Comparison of ENCODE assay signal across 9 cellular contexts in genomic region chr19:35267818-35268545, GRCh38. TPM values are rescaled to one million over a fixed set of nuclear protein-coding genes. Genes with fewer than 3 reads are reported as not detected.
DNase-seq lines count a peak whose midpoint lies in the region; ATAC-seq and TF ChIP-seq lines count a peak whose summit lies in the region.
"Had no signal": no experiment of that assay in that cellular context is flagged by ENCODE, and none has a peak within 500 bp of the region (broad histone marks: within the 10 kb centered on the region; RNA-seq: fewer than 3 reads in every experiment).

No MANE protein-coding gene starts in this region.

- peak overlapping the region; percentile 96 for H3K27ac Mint-ChIP-seq in activated T-cell treated with anti-CD3 and anti-CD28 coated beads, Interleukin-2, amount 50 U/mL, for 72 hours

- peak; percentile 69 for DNase-seq in Ammon's horn (ENCODE audit: low spot score)
- DNase-seq in OCI-M1 (lab: John Stamatoyannopoulos, UW) = peak; percentile 84
- DNase-seq in activated T-cell treated with anti-CD3 and anti-CD28 coated beads, Interleukin-2, amount 50 U/mL, for 72 hours = peak; percentile 79 to 87
- no peak for DNase-seq in esophagus muscularis mucosa (ENCODE audit: extremely low spot score)
- DNase-seq in myocyte (ENCODE audit: low read depth) = peak; percentile 75
- peak; percentile 67 to 91 (median 72) for DNase-seq in stimulated activated naive CD4-positive, alpha-beta T cell (lab: John Stamatoyannopoulos, UW)

- H3K9me3 ChIP-seq in esophagus muscularis mucosa = no peaks in the 10 kb centered on the region

- peaks cover 9 to 11% of the 10 kb centered on the region in 2 donors for H3K36me3 Mint-ChIP-seq in activated T-cell treated with anti-CD3 and anti-CD28 coated beads, Interleukin-2, amount 50 U/mL, for 72 hours (ENCODE audit: insufficient read depth in 2 of 2)

- peak; percentile 73 for TF ChIP-seq POLR2A in GM19099 (IDR thresholded peaks at IDR 0.05; ENCODE audit: extremely low read depth, insufficient read length, low read depth)
- peak; percentile 78 for TF ChIP-seq POLR2A in esophagus muscularis mucosa (IDR thresholded peaks at IDR 0.05; ENCODE audit: low read depth)

- H3K4me1 Mint-ChIP-seq in activated T-cell treated with anti-CD3 and anti-CD28 coated beads, Interleukin-2, amount 50 U/mL, for 72 hours (ENCODE audit: low read depth) = peaks cover 41% of the 10 kb centered on the region

- peak overlapping the region; percentile 94 to 97 (median 96) for H3K27ac ChIP-seq in esophagus muscularis mucosa (replicated peaks in 1 of 4)

- H3K9me3 Mint-ChIP-seq in activated T-cell treated with anti-CD3 and anti-CD28 coated beads, Interleukin-2, amount 50 U/mL, for 72 hours = no peaks in the 10 kb centered on the region

- under 1% methylated on average over 34 of the region's 105 CpGs for WGBS in esophagus muscularis mucosa

- H3K36me3 ChIP-seq in esophagus muscularis mucosa = peaks cover 17 to 35% (median 29%) of the 10 kb centered on the region in 4 donors

- H3K27me3 Mint-ChIP-seq in activated T-cell treated with anti-CD3 and anti-CD28 coated beads, Interleukin-2, amount 50 U/mL, for 72 hours (ENCODE audit: low read depth) = no peaks in the 10 kb centered on the region

- ATAC-seq in HG03571 (IDR thresholded peaks at IDR 0.05; ENCODE audit: unreplicated experiment) = peak; percentile 34
- ATAC-seq in activated T-cell treated with anti-CD3 and anti-CD28 coated beads, Interleukin-2, amount 50 U/mL, for 72 hours (replicated peaks in 1 of 2) = peak; percentile 67 to 68

- peak overlapping the region; percentile 76 to 95 (median 90) for H3K4me3 ChIP-seq in esophagus muscularis mucosa

- TF ChIP-seq EP300 in esophagus muscularis mucosa (IDR thresholded peaks at IDR 0.05) = no peak

- peaks cover 30 to 55% (median 45%) of the 10 kb centered on the region in 4 donors for H3K4me1 ChIP-seq in esophagus muscularis mucosa

- intact Hi-C loops in esophagus muscularis mucosa (cut with DNase I) = loop anchor here (5.0 kb wide), 1 partner anchor 126 kb away; the partner anchor contains the start of gene FXYD7

- TF ChIP-seq CTCF in esophagus muscularis mucosa (IDR thresholded peaks at IDR 0.05) = no peak

- peak overlapping the region; percentile 95 to 97 for H3K4me3 Mint-ChIP-seq in activated T-cell treated with anti-CD3 and anti-CD28 coated beads, Interleukin-2, amount 50 U/mL, for 72 hours

- H3K27me3 ChIP-seq in esophagus muscularis mucosa = no peaks in the 10 kb centered on the region

RNA-seq across cellular contexts. Expression of gene USF2, which starts 0.8 kb away (rescaled TPM):
- 100 to 1,000 TPM; 202 to 212 TPM for total RNA-seq in activated T-cell treated with anti-CD3 and anti-CD28 coated beads, Interleukin-2, amount 50 U/mL, for 72 hours
- 100 to 1,000 TPM; 111 to 122 (median 116) TPM for total RNA-seq in esophagus muscularis mucosa
- total RNA-seq in myocyte = 107 TPM in 2 replicates
- polyA plus RNA-seq in myocyte (2012) = 204 TPM

RNA-seq across cellular contexts. Expression of gene HAMP, which starts 14.3 kb away (rescaled TPM):
- total RNA-seq in activated T-cell treated with anti-CD3 and anti-CD28 coated beads, Interleukin-2, amount 50 U/mL, for 72 hours = 1 to 10 TPM; 1.2 to 2.4 TPM
- total RNA-seq in esophagus muscularis mucosa = not detected
- total RNA-seq in myocyte = not detected in 2 replicates
- not detected for polyA plus RNA-seq in myocyte (2012)

RNA-seq across cellular contexts. Expression of gene LSR, which starts 19.2 kb away (rescaled TPM):
- 10 to 100 TPM; 24.2 to 41.1 TPM for total RNA-seq in activated T-cell treated with anti-CD3 and anti-CD28 coated beads, Interleukin-2, amount 50 U/mL, for 72 hours
- total RNA-seq in esophagus muscularis mucosa (10 to 100 TPM in 2 of 4 donors, 1 to 10 TPM in 2; 5.1 to 19.2 (median 10.8) TPM), myocyte (0.43 and 0.83 TPM in 2 replicates)
- polyA plus RNA-seq in myocyte (2012) = 1.5 TPM

RNA-seq across cellular contexts. Expression of gene MAG, which starts 24.0 kb away (rescaled TPM):
- total RNA-seq in activated T-cell treated with anti-CD3 and anti-CD28 coated beads, Interleukin-2, amount 50 U/mL, for 72 hours = under 1 TPM; 0.29 to 0.83 TPM
- 1 to 10 TPM in 2 of 4 donors, under 1 TPM in 1, not detected in 1; 0.65 to 2.4 (median 1.2) TPM for total RNA-seq in esophagus muscularis mucosa
- total RNA-seq in myocyte = not detected in 2 replicates
- polyA plus RNA-seq in myocyte (2012) = not detected

RNA-seq across cellular contexts. Expression of gene FAM187B, which starts 39.4 kb away (rescaled TPM):
- total RNA-seq in activated T-cell treated with anti-CD3 and anti-CD28 coated beads, Interleukin-2, amount 50 U/mL, for 72 hours = not detected
- not detected for total RNA-seq in esophagus muscularis mucosa
- not detected in 2 replicates for total RNA-seq in myocyte
- not detected for polyA plus RNA-seq in myocyte (2012)
- total RNA-seq: T-helper 2 cell treated with Interferon-gamma antibody and Interleukin-4, amounts not matched to agents 100 ng/mL and 5 ng/mL, for 36 hours had no signal
